ENCODE assay signal across 10 cellular contexts in genomic region chr4:7857238-7857701, GRCh38.
DNase-seq lines count a peak whose midpoint lies in the region; ATAC-seq and TF ChIP-seq lines count a peak whose summit lies in the region.
"Had no signal": no experiment of that assay in that cellular context is flagged by ENCODE, and none has a peak within 500 bp of the region (broad histone marks: within the 10 kb centered on the region; RNA-seq: fewer than 3 reads in every experiment).

No MANE protein-coding gene starts in this region.

- H3K9me3 Mint-ChIP-seq in CD4-positive, alpha-beta T cell, result no peaks in the 10 kb centered on the region

- no peak for ATAC-seq in CD4-positive, alpha-beta T cell (ENCODE audit: poor library complexity)
- no peak for ATAC-seq in HG02938 (IDR thresholded peaks at IDR 0.05; ENCODE audit: unreplicated experiment)
- ATAC-seq: HCT116 had no signal

- H3K27me3 ChIP-seq in CD4-positive, alpha-beta T cell (ENCODE audit: control insufficient read depth, insufficient read depth, low read length), result no peaks in the 10 kb centered on the region
- H3K27me3 ChIP-seq: tibial nerve had no signal

- H3K27ac Mint-ChIP-seq in CD4-positive, alpha-beta T cell, result peak overlapping the region; percentile 93

- no peaks in the 10 kb centered on the region for H3K9me3 ChIP-seq in CD4-positive, alpha-beta T cell (ENCODE audit: control insufficient read depth, low read length)
- H3K9me3 ChIP-seq: tibial nerve had no signal

- CTCF ChIA-PET in CD4-positive, alpha-beta T cell (lab: Charles Lee), result no interaction called here

- peaks cover 21% of the 10 kb centered on the region for H3K36me3 Mint-ChIP-seq in CD4-positive, alpha-beta T cell (ENCODE audit: low read depth)

- no peak for TF ChIP-seq CTCF in CD4-positive, alpha-beta T cell (IDR thresholded peaks at IDR 0.05)
- TF ChIP-seq CTCF in GM13976 (IDR thresholded peaks at IDR 0.05; ENCODE audit: borderline replicate concordance, control extremely low read depth, extremely low read depth, insufficient read depth, missing control alignments), result no peak

- no peak overlapping the region for H3K4me3 Mint-ChIP-seq in CD4-positive, alpha-beta T cell

- peaks cover 61% of the 10 kb centered on the region for H3K4me1 Mint-ChIP-seq in CD4-positive, alpha-beta T cell (ENCODE audit: low read depth)

- no peaks in the 10 kb centered on the region for H3K27me3 Mint-ChIP-seq in CD4-positive, alpha-beta T cell

- POLR2A ChIA-PET in CD4-positive, alpha-beta T cell (lab: Charles Lee), result no interaction called here

- intact Hi-C loops in CD4-positive, alpha-beta T cell (cut with DNase I, micrococcal nuclease), result loop anchor here in 1 of 2 experiments (2.0 to 10.0 kb wide), 2 partner anchors 82 to 578 kb away; partner anchors contain the start of gene AFAP1

- DNase-seq in CD4-positive, alpha-beta T cell, result no peak
- DNase-seq in NCI-H446 treated with DMSO at 0.1 percent for 48 hours (lab: John Stamatoyannopoulos, UW), result peak; percentile 44
- DNase-seq in epidermal melanocyte (ENCODE audit: insufficient read length, low spot score), result peak; percentile 60
- DNase-seq in non-pigmented ciliary epithelial cell (ENCODE audit: low read depth), result peak; percentile 94
- no peak for DNase-seq in stimulated activated naive CD4-positive, alpha-beta T cell (lab: John Stamatoyannopoulos, UW)
- no peak for DNase-seq in NCI-H1092 treated with DMSO at 0.1 percent for 48 hours (lab: John Stamatoyannopoulos, UW)
- no peak for DNase-seq in GM13976 (ENCODE audit: low spot score)

- in situ Hi-C loops in GM13976 (cut with MboI; ENCODE audit: low sequenced_read_pairs, unreplicated experiment), result no loop called here

- no peak overlapping the region for H3K27ac ChIP-seq in CD4-positive, alpha-beta T cell (ENCODE audit: low read depth, low read length)

Comparison
In these comparisons a context has a peak if more than half of its experiments do, and no peak if none do; other contexts are left out.
1. DNase-seq: peak in NCI-H446 treated with DMSO at 0.1 percent for 48 hours (single experiment), epidermal melanocyte (single experiment) and non-pigmented ciliary epithelial cell (single experiment); none in CD4-positive, alpha-beta T cell (0 of 10), stimulated activated naive CD4-positive, alpha-beta T cell (0 of 6), NCI-H1092 treated with DMSO at 0.1 percent for 48 hours (single experiment) and GM13976 (single experiment).